Comparison of ENCODE assay signal across 8 cellular contexts in genomic region chr2:224646242-224646846, GRCh38.
DNase-seq lines count a peak whose midpoint lies in the region; ATAC-seq, FAIRE-seq and TF ChIP-seq lines count a peak whose summit lies in the region.

No MANE protein-coding gene starts in this region.

- H3K9me3 Mint-ChIP-seq in activated CD4-positive, alpha-beta memory T cell treated with anti-CD3 and anti-CD28 coated beads for 36 hours = no peaks in the 10 kb centered on the region
- H3K9me3 Mint-ChIP-seq in activated CD4-positive, alpha-beta memory T cell treated with anti-CD3 and anti-CD28 coated beads, Interleukin-2, amount 10 ng/mL, durations not matched to agents 7 days and 5 days = no peaks in the 10 kb centered on the region
- no peaks in the 10 kb centered on the region for H3K9me3 Mint-ChIP-seq in naive B cell
- no peaks in the 10 kb centered on the region for H3K9me3 Mint-ChIP-seq in activated T-cell treated with anti-CD3 and anti-CD28 coated beads, Interleukin-2, amount 50 U/mL, for 24 hours

- intact Hi-C loops in activated CD4-positive, alpha-beta memory T cell treated with anti-CD3 and anti-CD28 coated beads for 36 hours (cut with micrococcal nuclease) = loop anchor here (1.0 kb wide), 1 partner anchor 289 kb away; no protein-coding TSS in a partner anchor

- no peaks in the 10 kb centered on the region for H3K36me3 ChIP-seq in bronchial epithelial cell (ENCODE audit: control insufficient read depth, insufficient read depth, low read length)

- no peak overlapping the region for H3K4me3 Mint-ChIP-seq in activated CD4-positive, alpha-beta memory T cell treated with anti-CD3 and anti-CD28 coated beads for 36 hours
- H3K4me3 Mint-ChIP-seq in activated CD4-positive, alpha-beta memory T cell treated with anti-CD3 and anti-CD28 coated beads, Interleukin-2, amount 10 ng/mL, durations not matched to agents 7 days and 5 days = no peak overlapping the region
- no peak overlapping the region for H3K4me3 Mint-ChIP-seq in naive B cell
- H3K4me3 Mint-ChIP-seq in activated T-cell treated with anti-CD3 and anti-CD28 coated beads, Interleukin-2, amount 50 U/mL, for 24 hours = no peak overlapping the region

- CTCF ChIA-PET in activated CD4-positive, alpha-beta memory T cell treated with anti-CD3 and anti-CD28 coated beads for 36 hours (lab: Charles Lee) = interaction anchor here (0.6 to 3.7 kb wide), 8 partner anchors 10 to 652 kb away, joined by 3 to 21 read pairs (median 3); no protein-coding TSS in a partner anchor
- CTCF ChIA-PET in activated CD4-positive, alpha-beta memory T cell treated with anti-CD3 and anti-CD28 coated beads, Interleukin-2, amount 10 ng/mL, durations not matched to agents 7 days and 5 days (lab: Charles Lee) = interaction anchor here (0.9 to 1.3 kb wide), 3 partner anchors 10 to 287 kb away, joined by 3 to 5 read pairs (median 3); no protein-coding TSS in a partner anchor

- no peaks in the 10 kb centered on the region for H3K27me3 ChIP-seq in bronchial epithelial cell (ENCODE audit: control insufficient read depth, insufficient read depth, low read length)

- POLR2A ChIA-PET in activated CD4-positive, alpha-beta memory T cell treated with anti-CD3 and anti-CD28 coated beads for 36 hours (lab: Charles Lee) = no interaction called here
- POLR2A ChIA-PET in activated CD4-positive, alpha-beta memory T cell treated with anti-CD3 and anti-CD28 coated beads, Interleukin-2, amount 10 ng/mL, durations not matched to agents 7 days and 5 days (lab: Charles Lee) = no interaction called here

- no peaks in the 10 kb centered on the region for H3K36me3 Mint-ChIP-seq in activated CD4-positive, alpha-beta memory T cell treated with anti-CD3 and anti-CD28 coated beads for 36 hours
- H3K36me3 Mint-ChIP-seq in activated CD4-positive, alpha-beta memory T cell treated with anti-CD3 and anti-CD28 coated beads, Interleukin-2, amount 10 ng/mL, durations not matched to agents 7 days and 5 days (ENCODE audit: low read depth) = no peaks in the 10 kb centered on the region
- no peaks in the 10 kb centered on the region for H3K36me3 Mint-ChIP-seq in naive B cell
- H3K36me3 Mint-ChIP-seq in activated T-cell treated with anti-CD3 and anti-CD28 coated beads, Interleukin-2, amount 50 U/mL, for 24 hours (ENCODE audit: low read depth) = no peaks in the 10 kb centered on the region

- H3K4me3 ChIP-seq in bronchial epithelial cell (ENCODE audit: low read depth, low read length) = no peak overlapping the region

- H3K4me1 Mint-ChIP-seq in activated CD4-positive, alpha-beta memory T cell treated with anti-CD3 and anti-CD28 coated beads for 36 hours (ENCODE audit: low read depth) = peaks cover 2% of the 10 kb centered on the region
- H3K4me1 Mint-ChIP-seq in activated CD4-positive, alpha-beta memory T cell treated with anti-CD3 and anti-CD28 coated beads, Interleukin-2, amount 10 ng/mL, durations not matched to agents 7 days and 5 days = no peaks in the 10 kb centered on the region
- H3K4me1 Mint-ChIP-seq in naive B cell = peaks cover 2 to 20% (median 12%) of the 10 kb centered on the region in 3 donors
- H3K4me1 Mint-ChIP-seq in activated T-cell treated with anti-CD3 and anti-CD28 coated beads, Interleukin-2, amount 50 U/mL, for 24 hours (ENCODE audit: low read depth) = peaks cover 8% of the 10 kb centered on the region

- no peak overlapping the region for H3K27ac Mint-ChIP-seq in activated CD4-positive, alpha-beta memory T cell treated with anti-CD3 and anti-CD28 coated beads for 36 hours
- no peak overlapping the region for H3K27ac Mint-ChIP-seq in activated CD4-positive, alpha-beta memory T cell treated with anti-CD3 and anti-CD28 coated beads, Interleukin-2, amount 10 ng/mL, durations not matched to agents 7 days and 5 days
- H3K27ac Mint-ChIP-seq in naive B cell = peak overlapping the region in 1 of 6 donors; percentile 27
- H3K27ac Mint-ChIP-seq in activated T-cell treated with anti-CD3 and anti-CD28 coated beads, Interleukin-2, amount 50 U/mL, for 24 hours = no peak overlapping the region

- peak; percentile 13 for DNase-seq in activated CD4-positive, alpha-beta memory T cell treated with anti-CD3 and anti-CD28 coated beads for 36 hours
- no peak for DNase-seq in activated CD4-positive, alpha-beta memory T cell treated with anti-CD3 and anti-CD28 coated beads, Interleukin-2, amount 10 ng/mL, durations not matched to agents 7 days and 5 days
- peak; percentile 84 for DNase-seq in NCI-H2107 treated with DMSO at 0.1 percent for 48 hours (lab: John Stamatoyannopoulos, UW; ENCODE audit: unreplicated experiment)
- peak; percentile 8 for DNase-seq in bronchial epithelial cell (ENCODE audit: low read depth)
- peak; percentile 42 for DNase-seq in naive B cell
- no peak for DNase-seq in activated T-cell treated with anti-CD3 and anti-CD28 coated beads, Interleukin-2, amount 50 U/mL, for 24 hours

- ATAC-seq in GM21515 (IDR thresholded peaks at IDR 0.05; ENCODE audit: unreplicated experiment) (peak; percentile 75), naive B cell (ENCODE audit: low read depth in 2 of 2) (peak; percentile 82 to 88), HG02588 (IDR thresholded peaks at IDR 0.05; ENCODE audit: unreplicated experiment) (no peak)

- FAIRE-seq in bronchial epithelial cell (lab: Jason Lieb, UNC) = peak; percentile 13

- peaks cover 3% of the 10 kb centered on the region for H3K27me3 Mint-ChIP-seq in activated CD4-positive, alpha-beta memory T cell treated with anti-CD3 and anti-CD28 coated beads for 36 hours
- H3K27me3 Mint-ChIP-seq in activated CD4-positive, alpha-beta memory T cell treated with anti-CD3 and anti-CD28 coated beads, Interleukin-2, amount 10 ng/mL, durations not matched to agents 7 days and 5 days = peaks cover 4% of the 10 kb centered on the region
- peaks cover 0 to 8% (median 4%) of the 10 kb centered on the region in 3 donors for H3K27me3 Mint-ChIP-seq in naive B cell
- H3K27me3 Mint-ChIP-seq in activated T-cell treated with anti-CD3 and anti-CD28 coated beads, Interleukin-2, amount 50 U/mL, for 24 hours = no peaks in the 10 kb centered on the region

- TF ChIP-seq CTCF in bronchial epithelial cell (IDR thresholded peaks at IDR 0.05; ENCODE audit: insufficient read depth, low read length, severe bottlenecking) = peak; percentile 39

Comparison
In these comparisons a context has a peak if more than half of its experiments do, and no peak if none do; other contexts are left out.
1. DNase-seq: peak in activated CD4-positive, alpha-beta memory T cell treated with anti-CD3 and anti-CD28 coated beads for 36 hours (single experiment), NCI-H2107 treated with DMSO at 0.1 percent for 48 hours (single experiment), bronchial epithelial cell (single experiment) and naive B cell (single experiment); none in activated CD4-positive, alpha-beta memory T cell treated with anti-CD3 and anti-CD28 coated beads, Interleukin-2, amount 10 ng/mL, durations not matched to agents 7 days and 5 days (single experiment) and activated T-cell treated with anti-CD3 and anti-CD28 coated beads, Interleukin-2, amount 50 U/mL, for 24 hours (single experiment).